ENCODE assay signal across 8 cellular contexts in genomic region chr5:39074009-39074886, GRCh38. TPM values are rescaled to one million over a fixed set of nuclear protein-coding genes. Genes with fewer than 3 reads are reported as not detected.
A peak's percentile ranks its signal among the peaks of the same experiment; 100 is the strongest.
DNase-seq lines count a peak whose midpoint lies in the region; ATAC-seq, FAIRE-seq and TF ChIP-seq lines count a peak whose summit lies in the region.

RICTOR (minus strand) TSS chr5:39074399; CDS start chr5:39074377, 22 bp downstream.

- peak; percentile 8; the same call in 1 of the 2 replicates for TF ChIP-seq CTCF in HepG2 (CRISPR knock-in tag; IDR thresholded peaks at IDR 0.05)

- H2AFZ ChIP-seq in HepG2 (ENCODE audit: low read length), result peak within 1 kb of the TSS; percentile 65

- WGBS in HepG2 (ENCODE audit: low lambda C conversion rate), result 0% methylated on average over 14 of the region's 99 CpGs

- CTCF ChIA-PET in HepG2 (lab: Yijun Ruan, JAX; ENCODE audit: low intra/inter-chr PET ratio, low total read pairs), result no interaction called here

- in situ Hi-C loops in HepG2 (cut with HindIII; ENCODE audit: extremely low pct_ligation_motif_present, low pct_unique_long_range_greater_than_20kb), result loop anchor here (10.0 kb wide), 1 partner anchor 229 kb away; the partner anchor contains the start of gene OSMR

- no peak for TF ChIP-seq RAD21 in HepG2 (CRISPR knock-in tag; IDR thresholded peaks at IDR 0.05)

- peak within 1 kb of the TSS; percentile 99 for H3K9ac ChIP-seq in HepG2 (ENCODE audit: insufficient read depth, low read depth, low read length)

- POLR2A ChIA-PET in HepG2 (lab: Yijun Ruan, JAX), result no interaction called here

- H4K20me1 ChIP-seq in HepG2 (ENCODE audit: insufficient read depth, low read length), result peaks cover 18% of the 10 kb centered on the region

- H3K36me3 ChIP-seq in HepG2 (replicated peaks in 1 of 2; ENCODE audit: control insufficient read depth in 1 of 2, insufficient read depth in 2 of 2, low read length in 2 of 2), result 0 out of 5 replicates have a peak, but pooled peaks cover 0 to 4% of the 10 kb centered on the region in 2 experiments

- ATAC-seq in GM19372 (IDR thresholded peaks at IDR 0.05; ENCODE audit: low read depth, unreplicated experiment) (peak; percentile 71), HG03521 (IDR thresholded peaks at IDR 0.05; ENCODE audit: unreplicated experiment) (peak; percentile 72), HepG2 (peak; percentile 89)

- TF ChIP-seq POLR2A in HepG2 (IDR thresholded peaks at IDR 0.05; ENCODE audit: insufficient read depth in 1 of 2, low read depth in 2 of 2, low read length in 2 of 2), result peak; percentile 58 to 84

- DNase-seq in C1 segment of cervical spinal cord (lab: John Stamatoyannopoulos, UW) (peak; percentile 47 to 96 (median 88)), NCI-H69 (lab: John Stamatoyannopoulos, UW) (peak; percentile 95), dedifferentiated amniotic fluid mesenchymal stem cell (ENCODE audit: extremely low spot score) (peak; percentile 85), HepG2 (ENCODE audit: low spot score) (peak; percentile 70)
- DNase-seq in activated CD4-positive, alpha-beta T cell treated with anti-CD3 and anti-CD28 coated beads, Interleukin-2, amount 50 U/mL, for 24 hours (ENCODE audit: low read depth in 1 of 2, low spot score in 1 of 2), result peak; percentile 81 to 83
- peak; percentile 94 for DNase-seq in stimulated activated CD4-positive, alpha-beta T cell treated with anti-CD3 and anti-CD28 coated beads, Interleukin-4, amount 100 ng/mL, for 1 hour

- intact Hi-C loops in HepG2 (cut with micrococcal nuclease; ENCODE audit: unreplicated experiment), result loop anchor here (1.0 to 10.0 kb wide), 2 partner anchors 32 to 1711 kb away; no protein-coding TSS in a partner anchor

- H3K4me2 ChIP-seq in HepG2 (ENCODE audit: low read depth, low read length), result peak within 1 kb of the TSS; percentile 88

- H3K4me3 ChIP-seq in HepG2 (replicated peaks in 1 of 3; ENCODE audit: insufficient read depth in 1 of 3, low read depth in 2 of 3, low read length in 3 of 3), result peak within 1 kb of the TSS; percentile 85 to 100 (median 99)

- no peaks in the 10 kb centered on the region; a peak in 1 of 5 replicates for H3K27me3 ChIP-seq in HepG2 (ENCODE audit: control insufficient read depth in 1 of 2, insufficient read depth in 2 of 2, low read length in 2 of 2)

- peak within 1 kb of the TSS; percentile 98 for H3K27ac ChIP-seq in HepG2 (ENCODE audit: extremely low read length, insufficient read depth, low read length)

- no peak for FAIRE-seq in HepG2 (lab: Jason Lieb, UNC)

- H3K4me1 ChIP-seq in HepG2 (ENCODE audit: insufficient read depth, low read length), result peaks cover 28% of the 10 kb centered on the region

- BruUV-seq in HepG2 (replicated peaks; lab: Mats Ljungman, UMichigan), result no TSS peak

- TF ChIP-seq EP300 in HepG2 (IDR thresholded peaks at IDR 0.05; ENCODE audit: low read depth in 2 of 2, low read length in 2 of 2) (no peak), HepG2 (CRISPR knock-in tag; IDR thresholded peaks at IDR 0.05; ENCODE audit: borderline replicate concordance) (no peak; the same call in 1 of the 2 replicates)

- H3K9me3 ChIP-seq in HepG2 (ENCODE audit: low read length), result no peaks in the 10 kb centered on the region

- H3K79me2 ChIP-seq in HepG2 (ENCODE audit: insufficient read depth, low read length), result peaks cover 42% of the 10 kb centered on the region

TF ChIP-seq in HepG2, 621 proteins besides CTCF, POLR2A, EP300 and RAD21 (continues in another document):
- TF ChIP-seq TBP (CRISPR knock-in tag; IDR thresholded peaks at IDR 0.05) (no peak), BCLAF1 (IDR thresholded peaks at IDR 0.05) (no peak), BRD4 (CRISPR knock-in tag; IDR thresholded peaks at IDR 0.05) (peak; percentile 61; the same call in 1 of the 2 replicates), KLF11 (CRISPR knock-in tag; IDR thresholded peaks at IDR 0.05) (no peak), ZBTB3 (CRISPR knock-in tag; IDR thresholded peaks at IDR 0.05; ENCODE audit: borderline replicate concordance, low read depth) (no peak), ZNF746 (CRISPR knock-in tag; IDR thresholded peaks at IDR 0.05) (no peak), ZNF280D (CRISPR knock-in tag; IDR thresholded peaks at IDR 0.05) (no peak), CHD2 (IDR thresholded peaks at IDR 0.05; ENCODE audit: low read depth, low read length) (peak; percentile 95), ATF4 (CRISPR knock-in tag; IDR thresholded peaks at IDR 0.05) (no peak), ZNF567 (CRISPR knock-in tag; IDR thresholded peaks at IDR 0.05; ENCODE audit: borderline replicate concordance) (no peak)

RNA-seq across cellular contexts. Expression of gene RICTOR, which starts in this region (rescaled TPM):
- 10.7 and 32.6 TPM in 2 replicates for total RNA-seq in HepG2 (2016; rRNA removed; fragmentation: Illumina TruSeq; extraction: Trizol)
- total RNA-seq in HepG2 (2016; cell fraction: cytosol; rRNA removed; fragmentation: Illumina TruSeq; extraction: Trizol; ENCODE audit: low read depth), result 16.4 and 17.4 TPM in 2 replicates
- total RNA-seq in HepG2 (2016; cell fraction: insoluble cytoplasmic fraction; rRNA removed; fragmentation: Illumina TruSeq; extraction: Trizol), result 10.0 and 26.1 TPM in 2 replicates
- total RNA-seq in HepG2 (2016; cell fraction: membrane; rRNA removed; fragmentation: Illumina TruSeq; extraction: Trizol), result 6.9 and 7.8 TPM in 2 replicates
- total RNA-seq in HepG2 (2016; cell fraction: nucleus; rRNA removed; fragmentation: Illumina TruSeq; extraction: Trizol), result 29.8 and 31.8 TPM in 2 replicates
- polyA plus RNA-seq in HepG2 (2011; rRNA removed), result 11.0 and 15.4 TPM in 2 replicates
- 3.2 and 5.3 TPM in 2 replicates for polyA plus RNA-seq in HepG2 (2011; cell fraction: cytosol; rRNA removed)
- 20.3 and 24.2 TPM in 2 replicates for polyA plus RNA-seq in HepG2 (2011; cell fraction: nucleus; rRNA removed)
- 10.5 and 12.5 TPM in 2 replicates for polyA plus RNA-seq in HepG2 (2012)
- 0.07 and 0.10 TPM in 2 replicates for polyA plus RNA-seq in HepG2 (2016; cell fraction: cytosol; fragmentation: Illumina TruSeq; extraction: Trizol; ENCODE audit: low read depth)
- 6.0 and 7.1 TPM in 2 replicates for polyA plus RNA-seq in HepG2 (2016; cell fraction: insoluble cytoplasmic fraction; fragmentation: Illumina TruSeq; extraction: Trizol; ENCODE audit: low read depth)
- polyA plus RNA-seq in HepG2 (2016; cell fraction: membrane; fragmentation: Illumina TruSeq; extraction: Trizol; ENCODE audit: low read depth), result 0.34 and 0.49 TPM in 2 replicates
- polyA plus RNA-seq in HepG2 (2016; cell fraction: nucleus; fragmentation: Illumina TruSeq; extraction: Trizol; ENCODE audit: insufficient read depth, low read depth), result 22.0 and 22.5 TPM in 2 replicates
- 49.0 and 56.1 TPM in 2 replicates for polyA minus RNA-seq in HepG2 (2011; rRNA and poly(A)+ RNA removed; ENCODE audit: low replicate concordance)
- polyA minus RNA-seq in HepG2 (2011; cell fraction: cytosol; rRNA and poly(A)+ RNA removed), result 25.4 and 35.2 TPM in 2 replicates
- polyA minus RNA-seq in HepG2 (2011; cell fraction: nucleus; rRNA and poly(A)+ RNA removed), result 180 and 184 TPM in 2 replicates

Comparison
In these comparisons a context has a peak if more than half of its experiments do, and no peak if none do; other contexts are left out.
1. Peak in every context shown above with its lines: DNase-seq, ATAC-seq, H3K4me3 ChIP-seq and H3K27ac ChIP-seq.